In genomic region chr2:85380048-85380447, GRCh38 we compare ENCODE assay signal across 30 cellular contexts. TPM values are rescaled to one million over a fixed set of nuclear protein-coding genes. Genes with fewer than 3 reads are reported as not detected.
DNase-seq lines count a peak whose midpoint lies in the region; ATAC-seq, FAIRE-seq and TF ChIP-seq lines count a peak whose summit lies in the region.
"Had no signal": no experiment of that assay in that cellular context is flagged by ENCODE, and none has a peak within 500 bp of the region (broad histone marks: within the 10 kb centered on the region; RNA-seq: fewer than 3 reads in every experiment).

No MANE protein-coding gene starts in this region.

- no peak for FAIRE-seq in K562 (lab: Jason Lieb, UNC)
- FAIRE-seq: A204.1, D721Med, GM12878, GM12892, GM18507 had no signal

- H3K36me3 Mint-ChIP-seq in endothelial cell (ENCODE audit: low read depth, unreplicated experiment), result peaks cover 57% of the 10 kb centered on the region

- BruUV-seq in K562 (replicated peaks; lab: Mats Ljungman, UMichigan), result no TSS peak

- H3K4me3 Mint-ChIP-seq in endothelial cell (ENCODE audit: unreplicated experiment), result peak overlapping the region; percentile 11
- H3K4me3 Mint-ChIP-seq: CD14-positive monocyte; CD4-positive, alpha-beta memory T cell; CD4-positive, CD25-positive, alpha-beta regulatory T cell had no signal

- peaks cover 4% of the 10 kb centered on the region for H3K9me3 Mint-ChIP-seq in endothelial cell (ENCODE audit: unreplicated experiment)

- H4K20me1 ChIP-seq in K562 (replicated peaks; ENCODE audit: control insufficient read depth, insufficient read depth, low read length) (no peaks in the 10 kb centered on the region), osteoblast (ENCODE audit: insufficient read depth, low read length) (no peaks in the 10 kb centered on the region)
- H4K20me1 ChIP-seq: BLaER1 had no signal

- in situ Hi-C loops in K562 (cut with MboI), result no loop called here

- H3K27ac ChIP-seq in K562 (ENCODE audit: extremely low read depth, low read depth, low read length) (no peak overlapping the region), subcutaneous abdominal adipose tissue (ENCODE audit: low read depth, low read length) (peak overlapping the region; percentile 86), osteoblast (ENCODE audit: low read depth, low read length) (no peak overlapping the region)
- H3K27ac ChIP-seq: BLaER1 had no signal

- TF ChIP-seq POLR2A in K562 (conservative IDR thresholded peaks at IDR 0.05), result no peak

- no peak for TF ChIP-seq EP300 in K562 (IDR thresholded peaks at IDR 0.05; ENCODE audit: low read length)

- H3K4me1 ChIP-seq in K562 (replicated peaks in 1 of 2; ENCODE audit: control insufficient read depth in 2 of 2, insufficient read depth in 2 of 2, low read length in 2 of 2) (peaks cover 0 to 2% of the 10 kb centered on the region in 2 experiments; a peak in 3 of 5 replicates), subcutaneous abdominal adipose tissue (ENCODE audit: control insufficient read depth in 5 of 5, insufficient read depth in 5 of 5, low read length in 5 of 5) (peaks cover 0 to 47% (median 20%) of the 10 kb centered on the region in 5 donors), osteoblast (ENCODE audit: insufficient read depth, low read length) (peaks cover 7% of the 10 kb centered on the region)
- H3K4me1 ChIP-seq: BE2C, BLaER1, Caco-2 had no signal

- whole genome bisulfite sequencing in K562 (ENCODE audit: insufficient coverage, low coverage, missing lambda C conversion rate), result 12% methylated on average over 1 of the region's 1 CpG

- H3K9me3 ChIP-seq in K562 (replicated peaks; ENCODE audit: control insufficient read depth, insufficient read depth, low read depth, low read length) (peaks cover 2% of the 10 kb centered on the region; the same call in 1 of the 2 replicates), subcutaneous abdominal adipose tissue (ENCODE audit: control insufficient read depth in 5 of 5, low read length in 5 of 5) (no peaks in the 10 kb centered on the region), osteoblast (ENCODE audit: low read depth, low read length) (no peaks in the 10 kb centered on the region)
- H3K9me3 ChIP-seq: BE2C, Caco-2 had no signal

- intact Hi-C loops in K562 (cut with micrococcal nuclease), result no loop called here

- H3K4me1 Mint-ChIP-seq in endothelial cell (ENCODE audit: unreplicated experiment), result peaks cover 17% of the 10 kb centered on the region
- H3K4me1 Mint-ChIP-seq: CD14-positive monocyte had no signal

- H3K9ac ChIP-seq in K562 (ENCODE audit: insufficient read depth in 1 of 2, low read depth in 2 of 2, low read length in 2 of 2) (no peak overlapping the region), subcutaneous abdominal adipose tissue (ENCODE audit: low read length in 5 of 5) (no peak overlapping the region)
- H3K9ac ChIP-seq: BLaER1 had no signal

- CTCF ChIA-PET in K562 (lab: Yijun Ruan, JAX; ENCODE audit: low intra/inter-chr PET ratio), result no interaction called here

- no peaks in the 10 kb centered on the region for H3K27me3 ChIP-seq in K562 (ENCODE audit: control insufficient read depth in 2 of 2, insufficient read depth in 2 of 2, low read length in 2 of 2)
- no peaks in the 10 kb centered on the region for H3K27me3 ChIP-seq in subcutaneous abdominal adipose tissue (ENCODE audit: control insufficient read depth in 5 of 5, insufficient read depth in 4 of 5, low read length in 5 of 5)
- no peaks in the 10 kb centered on the region for H3K27me3 ChIP-seq in osteoblast (ENCODE audit: insufficient read depth, low read length)
- H3K27me3 ChIP-seq: BE2C, BLaER1 had no signal

- TF ChIP-seq CTCF in K562 (IDR thresholded peaks at IDR 0.05 in 2 of 3, conservative IDR thresholded peaks at IDR 0.05 in 1 of 3; ENCODE audit: insufficient read depth in 2 of 3, low read depth in 1 of 3, low read length in 3 of 3), result no peak
- TF ChIP-seq CTCF in endothelial cell (IDR thresholded peaks at IDR 0.05; ENCODE audit: unreplicated experiment), result no peak
- TF ChIP-seq CTCF in osteoblast (IDR thresholded peaks at IDR 0.05; ENCODE audit: extremely low read depth, low read depth, low read length), result no peak

- H2AFZ ChIP-seq in K562 (ENCODE audit: low read depth, low read length) (no peak overlapping the region), osteoblast (ENCODE audit: low read length) (no peak overlapping the region)

- H3K4me3 ChIP-seq in K562 (no peak overlapping the region), subcutaneous abdominal adipose tissue (ENCODE audit: low read depth in 1 of 5, low read length in 5 of 5) (peak overlapping the region in 1 of 5 donors; percentile 27), osteoblast (ENCODE audit: insufficient read depth, low read length) (no peak overlapping the region)
- H3K4me3 ChIP-seq: BLaER1, GM12878 had no signal

- TF ChIP-seq RAD21 in K562 (CRISPR knock-in tag; conservative IDR thresholded peaks at IDR 0.05 in 1 of 2, IDR thresholded peaks at IDR 0.05 in 1 of 2), result no peak

- POLR2A ChIA-PET in K562 (lab: Yijun Ruan, JAX), result interaction anchor here (0.6 kb wide), 1 partner anchor 15 kb away, joined by 3 read pairs; no protein-coding TSS in a partner anchor

- no peaks in the 10 kb centered on the region for H3K79me2 ChIP-seq in K562 (ENCODE audit: control insufficient read depth, insufficient read depth, low read length)
- H3K79me2 ChIP-seq in osteoblast (ENCODE audit: insufficient read depth, low read length), result no peaks in the 10 kb centered on the region

- H3K36me3 ChIP-seq in K562 (ENCODE audit: control insufficient read depth, insufficient read depth, low read length), result peaks cover 7% of the 10 kb centered on the region; the same call in 1 of the 3 replicates
- peaks cover 10 to 47% (median 28%) of the 10 kb centered on the region in 5 donors for H3K36me3 ChIP-seq in subcutaneous abdominal adipose tissue (ENCODE audit: control insufficient read depth in 5 of 5, insufficient read depth in 5 of 5, low read length in 5 of 5)
- H3K36me3 ChIP-seq in osteoblast (ENCODE audit: insufficient read depth, low read length), result peaks cover 52% of the 10 kb centered on the region
- H3K36me3 ChIP-seq: BE2C had no signal

- no peaks in the 10 kb centered on the region for H3K9me1 ChIP-seq in K562 (ENCODE audit: control insufficient read depth, insufficient read depth, low read length)

- no peak overlapping the region for H3K27ac Mint-ChIP-seq in endothelial cell (ENCODE audit: unreplicated experiment)
- H3K27ac Mint-ChIP-seq: CD14-positive monocyte; CD4-positive, alpha-beta memory T cell; CD4-positive, CD25-positive, alpha-beta regulatory T cell had no signal

- H3K4me2 ChIP-seq in K562 (ENCODE audit: insufficient read depth, low read length), result no peak overlapping the region
- H3K4me2 ChIP-seq in osteoblast (ENCODE audit: insufficient read depth, low read length), result no peak overlapping the region
- H3K4me2 ChIP-seq: BLaER1 had no signal

- ATAC-seq in K562, result no peak
- ATAC-seq: GM12878 had no signal

- H3K27me3 Mint-ChIP-seq in endothelial cell (ENCODE audit: unreplicated experiment), result peaks cover 6% of the 10 kb centered on the region
- H3K27me3 Mint-ChIP-seq: CD4-positive, alpha-beta memory T cell; CD4-positive, CD25-positive, alpha-beta regulatory T cell had no signal

- DNase-seq in NAMALWA (ENCODE audit: low spot score), result peak; percentile 19
- no peak for DNase-seq in K562 (ENCODE audit: extremely low read depth in 1 of 4, low spot score in 3 of 4)
- no peak for DNase-seq in endothelial cell (ENCODE audit: low spot score)
- no peak for DNase-seq in stimulated activated CD4-positive, alpha-beta T cell treated with anti-CD3 and anti-CD28 coated beads, Interleukin-4, amount 100 ng/mL, for 24 hours
- no peak for DNase-seq in DMS114 treated with DMSO at 0.1 percent for 48 hours (lab: John Stamatoyannopoulos, UW; ENCODE audit: unreplicated experiment)
- DNase-seq in activated CD4-positive, alpha-beta T cell treated with anti-CD3 and anti-CD28 coated beads, Interleukin-2, amount 50 U/mL, for 4 hours, result no peak
- no peak for DNase-seq in osteoblast (ENCODE audit: insufficient read length, low spot score, missing footprints)
- DNase-seq: 8988T; ACHN; BE2C; C1 segment of cervical spinal cord; Calu3; CD4-positive, alpha-beta memory T cell; CD4-positive, CD25-positive, alpha-beta regulatory T cell; DMS153; DMS53; DMS79; DND-41; EL; GDM1 had no signal

RNA-seq across cellular contexts. Expression of gene ELMOD3, which starts 25.5 kb away (rescaled TPM):
- 51.6 and 62.7 TPM in 2 replicates for total RNA-seq in K562 (2011; cell fraction: chromatin; rRNA removed; ENCODE audit: low replicate concordance)
- 34.3 and 36.0 TPM in 2 replicates for total RNA-seq in K562 (2011; cell fraction: nucleolus; rRNA removed)
- 37.3 and 43.5 TPM in 2 replicates for total RNA-seq in K562 (2011; cell fraction: nucleoplasm; rRNA removed)
- total RNA-seq in K562 (2014; rRNA removed), result 6.2 and 9.8 TPM in 2 replicates
- total RNA-seq in K562 (2014; rRNA removed; fragmentation: Illumina TruSeq; extraction: Trizol), result 10.5 and 11.6 TPM in 2 replicates
- 12.4 and 14.5 TPM in 2 replicates for total RNA-seq in K562 (2015; rRNA removed; fragmentation: Illumina TruSeq; extraction: Trizol)
- 7.8 and 9.2 TPM in 2 replicates for total RNA-seq in K562 (2021)
- 14.5 and 18.7 TPM in 2 replicates for polyA plus RNA-seq in K562 (2011; rRNA removed)
- polyA plus RNA-seq in K562 (2011; cell fraction: cytosol; rRNA removed), result 11.4 and 12.2 TPM in 2 replicates
- polyA plus RNA-seq in K562 (2011; cell fraction: nucleus; rRNA removed), result 29.7 and 49.5 TPM in 2 replicates
- 8.8 and 16.0 TPM in 2 replicates for polyA plus RNA-seq in K562 (2012)
- 11.1 and 14.3 TPM in 2 replicates for polyA plus RNA-seq in K562 (2014; fragmentation: Illumina TruSeq; extraction: Trizol)
- 1 to 10 TPM; 2.7 to 6.4 TPM for polyA plus RNA-seq in K562 (2014; fragmentation: Nextera tagmentation; extraction: Ambion mirVana)
- polyA plus RNA-seq in K562 (2014; rRNA removed), result 14.5 and 14.6 TPM in 2 replicates
- polyA minus RNA-seq in K562 (2011; rRNA and poly(A)+ RNA removed), result 11.0 and 17.1 TPM in 2 replicates
- polyA minus RNA-seq in K562 (2011; cell fraction: cytosol; rRNA and poly(A)+ RNA removed), result 2.5 and 4.8 TPM in 2 replicates
- polyA minus RNA-seq in K562 (2011; cell fraction: nucleus; rRNA and poly(A)+ RNA removed), result 11.9 and 12.7 TPM in 2 replicates
- 15.9 TPM for total RNA-seq in endothelial cell (ENCODE audit: unreplicated experiment)
- 20.9 and 22.1 TPM in 2 replicates for total RNA-seq in osteoblast

RNA-seq across cellular contexts. Expression of gene RETSAT, which starts 25.7 kb away (rescaled TPM):
- total RNA-seq in K562 (2011; cell fraction: chromatin; rRNA removed; ENCODE audit: low replicate concordance), result 45.6 and 82.8 TPM in 2 replicates
- 68.5 and 68.6 TPM in 2 replicates for total RNA-seq in K562 (2011; cell fraction: nucleolus; rRNA removed)
- 61.2 and 66.1 TPM in 2 replicates for total RNA-seq in K562 (2011; cell fraction: nucleoplasm; rRNA removed)
- 12.3 and 15.6 TPM in 2 replicates for total RNA-seq in K562 (2014; rRNA removed)
- total RNA-seq in K562 (2014; rRNA removed; fragmentation: Illumina TruSeq; extraction: Trizol), result 13.2 and 14.4 TPM in 2 replicates
- total RNA-seq in K562 (2015; rRNA removed; fragmentation: Illumina TruSeq; extraction: Trizol), result 17.9 and 20.0 TPM in 2 replicates
- total RNA-seq in K562 (2021), result 19.5 and 20.1 TPM in 2 replicates
- polyA plus RNA-seq in K562 (2011; rRNA removed), result 16.8 and 18.3 TPM in 2 replicates
- 16.5 and 17.9 TPM in 2 replicates for polyA plus RNA-seq in K562 (2011; cell fraction: cytosol; rRNA removed)
- polyA plus RNA-seq in K562 (2011; cell fraction: nucleus; rRNA removed), result 58.2 and 61.1 TPM in 2 replicates
- 18.6 and 29.4 TPM in 2 replicates for polyA plus RNA-seq in K562 (2012)
- polyA plus RNA-seq in K562 (2014; fragmentation: Illumina TruSeq; extraction: Trizol), result 18.7 and 21.6 TPM in 2 replicates
- 1 to 10 TPM; 1.9 to 5.6 TPM for polyA plus RNA-seq in K562 (2014; fragmentation: Nextera tagmentation; extraction: Ambion mirVana)
- polyA plus RNA-seq in K562 (2014; rRNA removed), result 13.8 and 16.5 TPM in 2 replicates
- polyA minus RNA-seq in K562 (2011; rRNA and poly(A)+ RNA removed), result 17.0 and 18.0 TPM in 2 replicates
- polyA minus RNA-seq in K562 (2011; cell fraction: cytosol; rRNA and poly(A)+ RNA removed), result 13.9 and 14.6 TPM in 2 replicates
- polyA minus RNA-seq in K562 (2011; cell fraction: nucleus; rRNA and poly(A)+ RNA removed), result 17.0 and 26.4 TPM in 2 replicates
- total RNA-seq in endothelial cell (ENCODE audit: unreplicated experiment), result 37.0 TPM
- 41.6 and 62.5 TPM in 2 replicates for total RNA-seq in osteoblast

RNA-seq across cellular contexts. Expression of gene CAPG, which starts 30.1 kb away (rescaled TPM):
- total RNA-seq in K562 (2011; cell fraction: chromatin; rRNA removed; ENCODE audit: low replicate concordance), result 12.5 and 27.5 TPM in 2 replicates
- total RNA-seq in K562 (2011; cell fraction: nucleolus; rRNA removed), result 22.3 and 22.9 TPM in 2 replicates
- total RNA-seq in K562 (2011; cell fraction: nucleoplasm; rRNA removed), result 12.0 and 16.9 TPM in 2 replicates
- total RNA-seq in K562 (2014; rRNA removed), result 59.5 and 80.5 TPM in 2 replicates
- total RNA-seq in K562 (2014; rRNA removed; fragmentation: Illumina TruSeq; extraction: Trizol), result 18.9 and 25.3 TPM in 2 replicates
- 82.9 and 85.5 TPM in 2 replicates for total RNA-seq in K562 (2015; rRNA removed; fragmentation: Illumina TruSeq; extraction: Trizol)
- 56.0 and 59.5 TPM in 2 replicates for total RNA-seq in K562 (2021)
- polyA plus RNA-seq in K562 (2011; rRNA removed), result 64.7 and 70.7 TPM in 2 replicates
- 65.8 and 109 TPM in 2 replicates for polyA plus RNA-seq in K562 (2011; cell fraction: cytosol; rRNA removed)
- 41.7 and 43.1 TPM in 2 replicates for polyA plus RNA-seq in K562 (2011; cell fraction: nucleus; rRNA removed)
- 96.2 and 154 TPM in 2 replicates for polyA plus RNA-seq in K562 (2012)
- 39.4 and 48.0 TPM in 2 replicates for polyA plus RNA-seq in K562 (2014; fragmentation: Illumina TruSeq; extraction: Trizol)
- polyA plus RNA-seq in K562 (2014; fragmentation: Nextera tagmentation; extraction: Ambion mirVana), result 10 to 100 TPM; 10.6 to 21.7 TPM
- 83.4 and 90.4 TPM in 2 replicates for polyA plus RNA-seq in K562 (2014; rRNA removed)
- 14.5 and 26.8 TPM in 2 replicates for polyA minus RNA-seq in K562 (2011; rRNA and poly(A)+ RNA removed)
- 16.9 and 25.1 TPM in 2 replicates for polyA minus RNA-seq in K562 (2011; cell fraction: cytosol; rRNA and poly(A)+ RNA removed)
- polyA minus RNA-seq in K562 (2011; cell fraction: nucleus; rRNA and poly(A)+ RNA removed), result 11.3 and 15.8 TPM in 2 replicates
- total RNA-seq in endothelial cell (ENCODE audit: unreplicated experiment), result 76.4 TPM
- 97.2 and 140 TPM in 2 replicates for total RNA-seq in osteoblast

RNA-seq across cellular contexts. Expression of gene SH2D6, which starts 38.5 kb away (rescaled TPM):
- total RNA-seq in K562 (2011; cell fraction: chromatin; rRNA removed; ENCODE audit: low replicate concordance), result 0.32 and 1.1 TPM in 2 replicates
- 1.7 and 1.8 TPM in 2 replicates for total RNA-seq in K562 (2011; cell fraction: nucleolus; rRNA removed)
- 0.73 TPM in 1 of 2 replicates, not detected in the other for total RNA-seq in K562 (2011; cell fraction: nucleoplasm; rRNA removed)
- 0.20 TPM in 1 of 2 replicates, not detected in the other for total RNA-seq in K562 (2014; rRNA removed)
- total RNA-seq in K562 (2014; rRNA removed; fragmentation: Illumina TruSeq; extraction: Trizol), result 0.76 TPM in 1 of 2 replicates, not detected in the other
- total RNA-seq in K562 (2015; rRNA removed; fragmentation: Illumina TruSeq; extraction: Trizol), result 0.14 TPM in 1 of 2 replicates, not detected in the other
- total RNA-seq in K562 (2021), result 0.33 and 0.36 TPM in 2 replicates
- polyA plus RNA-seq in K562 (2011; rRNA removed), result 0.34 and 0.46 TPM in 2 replicates
- 0.76 TPM in 1 of 2 replicates, not detected in the other for polyA plus RNA-seq in K562 (2011; cell fraction: cytosol; rRNA removed)
- polyA plus RNA-seq in K562 (2011; cell fraction: nucleus; rRNA removed), result 1.1 TPM in 2 replicates
- polyA plus RNA-seq in K562 (2012), result 0.55 and 1.0 TPM in 2 replicates
- not detected in 2 replicates for polyA plus RNA-seq in K562 (2014; fragmentation: Illumina TruSeq; extraction: Trizol)
- polyA plus RNA-seq in K562 (2014; fragmentation: Nextera tagmentation; extraction: Ambion mirVana), result under 1 TPM; 0.07 to 0.21 TPM
- polyA plus RNA-seq in K562 (2014; rRNA removed), result 0.41 and 1.2 TPM in 2 replicates
- 0.53 TPM in 1 of 2 replicates, not detected in the other for polyA minus RNA-seq in K562 (2011; rRNA and poly(A)+ RNA removed)
- not detected in 2 replicates for polyA minus RNA-seq in K562 (2011; cell fraction: cytosol; rRNA and poly(A)+ RNA removed)
- 0.33 and 1.1 TPM in 2 replicates for polyA minus RNA-seq in K562 (2011; cell fraction: nucleus; rRNA and poly(A)+ RNA removed)
- 0.33 TPM for total RNA-seq in endothelial cell (ENCODE audit: unreplicated experiment)
- total RNA-seq in osteoblast, result under 0.01 TPM in 1 of 2 replicates, not detected in the other
- total RNA-seq: G401 had no signal
- polyA plus RNA-seq: CD14-positive monocyte; CD4-positive, alpha-beta memory T cell; CD4-positive, CD25-positive, alpha-beta regulatory T cell had no signal

RNA-seq across cellular contexts. Expression of gene TGOLN2, which starts 52.3 kb away (rescaled TPM):
- 117 and 121 TPM in 2 replicates for total RNA-seq in K562 (2011; cell fraction: chromatin; rRNA removed; ENCODE audit: low replicate concordance)
- 73.6 and 84.5 TPM in 2 replicates for total RNA-seq in K562 (2011; cell fraction: nucleolus; rRNA removed)
- 118 and 151 TPM in 2 replicates for total RNA-seq in K562 (2011; cell fraction: nucleoplasm; rRNA removed)
- total RNA-seq in K562 (2014; rRNA removed), result 35.9 and 40.7 TPM in 2 replicates
- 28.3 and 32.1 TPM in 2 replicates for total RNA-seq in K562 (2014; rRNA removed; fragmentation: Illumina TruSeq; extraction: Trizol)
- 30.7 and 31.9 TPM in 2 replicates for total RNA-seq in K562 (2015; rRNA removed; fragmentation: Illumina TruSeq; extraction: Trizol)
- 47.4 and 48.0 TPM in 2 replicates for total RNA-seq in K562 (2021)
- 38.9 and 61.7 TPM in 2 replicates for polyA plus RNA-seq in K562 (2011; rRNA removed)
- 33.8 and 36.9 TPM in 2 replicates for polyA plus RNA-seq in K562 (2011; cell fraction: cytosol; rRNA removed)
- 42.9 and 60.6 TPM in 2 replicates for polyA plus RNA-seq in K562 (2011; cell fraction: nucleus; rRNA removed)
- 35.4 and 54.6 TPM in 2 replicates for polyA plus RNA-seq in K562 (2012)
- 60.5 and 66.5 TPM in 2 replicates for polyA plus RNA-seq in K562 (2014; fragmentation: Illumina TruSeq; extraction: Trizol)
- 10 to 100 TPM; 13.0 to 18.0 TPM for polyA plus RNA-seq in K562 (2014; fragmentation: Nextera tagmentation; extraction: Ambion mirVana)
- polyA plus RNA-seq in K562 (2014; rRNA removed), result 52.1 and 53.1 TPM in 2 replicates
- polyA minus RNA-seq in K562 (2011; rRNA and poly(A)+ RNA removed), result 27.2 and 44.1 TPM in 2 replicates
- polyA minus RNA-seq in K562 (2011; cell fraction: cytosol; rRNA and poly(A)+ RNA removed), result 19.2 and 19.4 TPM in 2 replicates
- polyA minus RNA-seq in K562 (2011; cell fraction: nucleus; rRNA and poly(A)+ RNA removed), result 25.9 and 26.5 TPM in 2 replicates
- 83.1 TPM for total RNA-seq in endothelial cell (ENCODE audit: unreplicated experiment)
- 124 and 129 TPM in 2 replicates for total RNA-seq in osteoblast
